ENCODE assay signal across 7 cellular contexts in the genomic region with DNA sequence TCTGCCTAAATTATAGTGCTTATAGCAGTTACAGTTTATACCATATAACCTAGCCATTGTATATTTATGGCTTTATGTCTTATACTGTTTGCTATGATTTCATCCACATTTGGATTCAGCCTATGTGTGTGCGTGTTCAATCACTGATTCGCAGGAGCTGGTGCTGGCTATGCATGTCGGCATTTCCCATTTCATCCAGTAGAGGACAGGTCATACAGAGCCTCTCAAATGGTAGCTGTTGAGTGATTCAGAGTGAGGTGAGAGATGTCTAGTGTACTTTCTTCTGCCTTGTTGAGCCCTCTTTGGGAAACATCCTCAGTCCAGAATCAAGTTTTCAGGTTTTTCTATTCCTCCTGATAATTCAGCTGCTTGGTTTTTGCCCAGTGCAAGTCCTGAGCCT.
DNase-seq lines count a peak whose midpoint lies in the region; ATAC-seq and TF ChIP-seq lines count a peak whose summit lies in the region.

No MANE protein-coding gene starts in this region.

- H3K27ac Mint-ChIP-seq in GM23338: no peak overlapping the region
- H3K27ac Mint-ChIP-seq in activated CD4-positive, alpha-beta memory T cell treated with anti-CD3 and anti-CD28 coated beads, Interleukin-2, amount 10 ng/mL, durations not matched to agents 7 days and 5 days: no peak overlapping the region

- intact Hi-C loops in sigmoid colon (cut with DNase I): loop anchor here (5.0 kb wide), 1 partner anchor 357 kb away; no protein-coding TSS in a partner anchor

- CTCF ChIA-PET in activated CD4-positive, alpha-beta memory T cell treated with anti-CD3 and anti-CD28 coated beads, Interleukin-2, amount 10 ng/mL, durations not matched to agents 7 days and 5 days (lab: Charles Lee): interaction anchor here (0.7 to 7.5 kb wide), 6 partner anchors 9 to 203 kb away, joined by 3 to 271 read pairs (median 3); no protein-coding TSS in a partner anchor

- H3K4me3 ChIP-seq in GM23338 (no peak overlapping the region), sigmoid colon (no peak overlapping the region)

- peak; percentile 49 for DNase-seq in GM23338 (ENCODE audit: low spot score)
- DNase-seq in RPMI8226: peak; percentile 36
- peak; percentile 11 for DNase-seq in fibroblast of peridontal ligament (ENCODE audit: extremely low read depth)
- DNase-seq in sigmoid colon: no peak
- no peak for DNase-seq in activated CD4-positive, alpha-beta T cell treated with anti-CD3 and anti-CD28 coated beads, Interleukin-2, amount 50 U/mL, for 48 hours
- DNase-seq in activated CD4-positive, alpha-beta memory T cell treated with anti-CD3 and anti-CD28 coated beads, Interleukin-2, amount 10 ng/mL, durations not matched to agents 7 days and 5 days: no peak

- H3K4me1 ChIP-seq in GM23338 (ENCODE audit: insufficient read depth) (no peaks in the 10 kb centered on the region), sigmoid colon (peaks cover 0 to 17% (median 13%) of the 10 kb centered on the region in 4 donors)

- H3K4me2 ChIP-seq in GM23338: no peak overlapping the region

- H3K27me3 Mint-ChIP-seq in GM23338 (ENCODE audit: insufficient read depth, low read depth, poor library complexity): peaks cover 1% of the 10 kb centered on the region
- H3K27me3 Mint-ChIP-seq in activated CD4-positive, alpha-beta memory T cell treated with anti-CD3 and anti-CD28 coated beads, Interleukin-2, amount 10 ng/mL, durations not matched to agents 7 days and 5 days: peaks cover 4% of the 10 kb centered on the region

- no peaks in the 10 kb centered on the region for H3K9me3 Mint-ChIP-seq in GM23338
- no peaks in the 10 kb centered on the region for H3K9me3 Mint-ChIP-seq in activated CD4-positive, alpha-beta memory T cell treated with anti-CD3 and anti-CD28 coated beads, Interleukin-2, amount 10 ng/mL, durations not matched to agents 7 days and 5 days

- ATAC-seq in GM23338: peak; percentile 64
- no peak for ATAC-seq in GM19463 (IDR thresholded peaks at IDR 0.05; ENCODE audit: unreplicated experiment)

- POLR2A ChIA-PET in activated CD4-positive, alpha-beta memory T cell treated with anti-CD3 and anti-CD28 coated beads, Interleukin-2, amount 10 ng/mL, durations not matched to agents 7 days and 5 days (lab: Charles Lee): interaction anchor here (1.1 kb wide), 1 partner anchor 137 kb away, joined by 3 read pairs; no protein-coding TSS in a partner anchor

- no peaks in the 10 kb centered on the region for H3F3A ChIP-seq in GM23338 (replicated peaks; ENCODE audit: low read depth)

- H3K4me3 Mint-ChIP-seq in GM23338: no peak overlapping the region
- H3K4me3 Mint-ChIP-seq in activated CD4-positive, alpha-beta memory T cell treated with anti-CD3 and anti-CD28 coated beads, Interleukin-2, amount 10 ng/mL, durations not matched to agents 7 days and 5 days: no peak overlapping the region

- H3K27me3 ChIP-seq in GM23338 (ENCODE audit: insufficient read depth): no peaks in the 10 kb centered on the region
- no peaks in the 10 kb centered on the region for H3K27me3 ChIP-seq in sigmoid colon

- WGBS in sigmoid colon, 2 donors: 73 to 83% methylated on average over 3 of the region's 3 CpGs

- peaks cover 5% of the 10 kb centered on the region for H3K4me1 Mint-ChIP-seq in GM23338
- peaks cover 16% of the 10 kb centered on the region for H3K4me1 Mint-ChIP-seq in activated CD4-positive, alpha-beta memory T cell treated with anti-CD3 and anti-CD28 coated beads, Interleukin-2, amount 10 ng/mL, durations not matched to agents 7 days and 5 days

- H3K36me3 ChIP-seq in GM23338 (ENCODE audit: insufficient read depth) (no peaks in the 10 kb centered on the region), sigmoid colon (no peaks in the 10 kb centered on the region)

- H3K36me3 Mint-ChIP-seq in GM23338 (ENCODE audit: low read depth): no peaks in the 10 kb centered on the region
- no peaks in the 10 kb centered on the region for H3K36me3 Mint-ChIP-seq in activated CD4-positive, alpha-beta memory T cell treated with anti-CD3 and anti-CD28 coated beads, Interleukin-2, amount 10 ng/mL, durations not matched to agents 7 days and 5 days (ENCODE audit: low read depth)

- TF ChIP-seq CTCF in GM23338 (conservative IDR thresholded peaks at IDR 0.05; ENCODE audit: low read depth in 2 of 2) (peak; percentile 49 to 55), sigmoid colon (IDR thresholded peaks at IDR 0.05) (peak in 3 of 4 experiments; percentile 22 to 28 (median 25))

- no peak for TF ChIP-seq POLR2A in sigmoid colon (IDR thresholded peaks at IDR 0.05)

- H2AFZ ChIP-seq in GM23338: no peak overlapping the region

- no peak overlapping the region for H3K27ac ChIP-seq in GM23338 (ENCODE audit: low read depth)
- H3K27ac ChIP-seq in sigmoid colon: no peak overlapping the region

- TF ChIP-seq EP300 in sigmoid colon (IDR thresholded peaks at IDR 0.05): no peak

- no peaks in the 10 kb centered on the region for H4K20me1 ChIP-seq in GM23338 (replicated peaks; ENCODE audit: insufficient read depth)

- no peaks in the 10 kb centered on the region for H3K9me2 ChIP-seq in GM23338 (ENCODE audit: insufficient read depth)

- no peaks in the 10 kb centered on the region for H3K79me2 ChIP-seq in GM23338 (replicated peaks; ENCODE audit: insufficient read depth)

- H3K9me3 ChIP-seq in sigmoid colon: no peaks in the 10 kb centered on the region

TF ChIP-seq in GM23338, 12 proteins besides CTCF, POLR2A, EP300 and RAD21 (continues in another document):
- TF ChIP-seq EZH2 (IDR thresholded peaks at IDR 0.05; ENCODE audit: low read depth, unreplicated experiment) (no peak), JUNB (IDR thresholded peaks at IDR 0.05; ENCODE audit: unreplicated experiment) (no peak), ZNF114 (CRISPR knock-in tag; IDR thresholded peaks at IDR 0.05) (no peak), CREB1 (CRISPR knock-in tag; IDR thresholded peaks at IDR 0.05; ENCODE audit: low read depth) (no peak), ZNF462 (CRISPR knock-in tag; IDR thresholded peaks at IDR 0.05) (no peak)

Comparison
In these comparisons a context has a peak if more than half of its experiments do, and no peak if none do; other contexts are left out.
1. DNase-seq: peak in GM23338 (single experiment), RPMI8226 (single experiment) and fibroblast of peridontal ligament (single experiment); none in sigmoid colon (single experiment), activated CD4-positive, alpha-beta T cell treated with anti-CD3 and anti-CD28 coated beads, Interleukin-2, amount 50 U/mL, for 48 hours (0 of 2) and activated CD4-positive, alpha-beta memory T cell treated with anti-CD3 and anti-CD28 coated beads, Interleukin-2, amount 10 ng/mL, durations not matched to agents 7 days and 5 days (single experiment).